In the genomic region with DNA sequence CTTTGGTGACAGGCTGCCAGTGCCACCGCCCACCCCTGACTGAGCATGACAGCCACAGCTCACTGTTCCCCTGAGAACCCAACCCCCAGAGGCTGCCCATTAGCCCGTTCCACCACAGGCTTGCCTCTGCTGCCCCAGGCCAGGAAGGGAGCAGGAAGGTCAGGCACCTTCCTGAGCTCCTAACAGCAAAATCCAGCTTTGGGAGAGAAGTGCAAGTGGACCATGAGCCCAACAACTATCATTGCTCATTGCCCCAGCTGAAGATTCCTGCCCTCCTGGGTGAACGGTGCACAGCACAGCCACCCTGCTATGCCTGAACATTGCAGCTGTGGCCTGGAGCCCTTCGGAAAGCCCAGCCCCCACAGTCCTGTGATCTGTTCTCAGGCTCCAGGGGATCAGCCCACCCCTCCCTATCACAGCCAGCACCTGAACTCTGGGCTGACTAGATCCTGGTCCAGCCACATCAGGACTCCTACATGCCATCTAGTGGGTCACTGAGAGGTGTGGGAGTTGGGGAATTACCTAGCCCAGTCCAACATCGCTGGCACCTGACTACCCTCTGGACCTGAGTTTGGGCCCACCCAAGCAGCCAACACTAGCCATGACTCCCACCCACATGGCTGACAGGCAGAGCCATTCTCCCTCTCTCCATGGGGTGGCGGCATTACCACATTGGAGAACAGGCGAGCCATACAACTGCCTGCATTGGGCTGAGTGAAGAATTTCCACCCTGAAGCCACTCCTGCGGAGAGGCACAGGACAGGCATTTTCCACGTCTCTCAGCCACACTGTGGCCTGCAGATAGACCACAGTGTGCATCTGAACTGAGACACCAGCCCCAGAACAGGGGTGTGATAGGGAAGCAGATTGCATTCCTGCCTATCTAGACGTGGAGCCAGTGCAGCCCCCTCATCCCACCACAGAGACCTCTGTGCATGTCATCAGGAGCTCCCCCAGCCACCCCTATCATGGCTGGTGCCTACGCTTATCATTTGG, we compare ENCODE assay signal across 1 cellular context.
TF ChIP-seq lines count a peak whose summit lies in the region.

No MANE protein-coding gene starts in this region.

TF ChIP-seq in HepG2, 621 proteins besides CTCF, POLR2A, EP300 and RAD21 (continued from another document and continues in another):
- no peak for TF ChIP-seq AKNA (CRISPR knock-in tag; IDR thresholded peaks at IDR 0.05; ENCODE audit: borderline replicate concordance)
- TF ChIP-seq, protein P1, sequence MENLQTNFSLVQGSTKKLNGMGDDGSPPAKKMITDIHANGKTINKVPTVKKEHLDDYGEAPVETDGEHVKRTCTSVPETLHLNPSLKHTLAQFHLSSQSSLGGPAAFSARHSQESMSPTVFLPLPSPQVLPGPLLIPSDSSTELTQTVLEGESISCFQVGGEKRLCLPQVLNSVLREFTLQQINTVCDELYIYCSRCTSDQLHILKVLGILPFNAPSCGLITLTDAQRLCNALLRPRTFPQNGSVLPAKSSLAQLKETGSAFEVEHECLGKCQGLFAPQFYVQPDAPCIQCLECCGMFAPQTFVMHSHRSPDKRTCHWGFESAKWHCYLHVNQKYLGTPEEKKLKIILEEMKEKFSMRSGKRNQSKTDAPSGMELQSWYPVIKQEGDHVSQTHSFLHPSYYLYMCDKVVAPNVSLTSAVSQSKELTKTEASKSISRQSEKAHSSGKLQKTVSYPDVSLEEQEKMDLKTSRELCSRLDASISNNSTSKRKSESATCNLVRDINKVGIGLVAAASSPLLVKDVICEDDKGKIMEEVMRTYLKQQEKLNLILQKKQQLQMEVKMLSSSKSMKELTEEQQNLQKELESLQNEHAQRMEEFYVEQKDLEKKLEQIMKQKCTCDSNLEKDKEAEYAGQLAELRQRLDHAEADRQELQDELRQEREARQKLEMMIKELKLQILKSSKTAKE (CRISPR knock-in tag; IDR thresholded peaks at IDR 0.05; ENCODE audit: borderline replicate concordance) = no peak
- TF ChIP-seq, protein P2, sequence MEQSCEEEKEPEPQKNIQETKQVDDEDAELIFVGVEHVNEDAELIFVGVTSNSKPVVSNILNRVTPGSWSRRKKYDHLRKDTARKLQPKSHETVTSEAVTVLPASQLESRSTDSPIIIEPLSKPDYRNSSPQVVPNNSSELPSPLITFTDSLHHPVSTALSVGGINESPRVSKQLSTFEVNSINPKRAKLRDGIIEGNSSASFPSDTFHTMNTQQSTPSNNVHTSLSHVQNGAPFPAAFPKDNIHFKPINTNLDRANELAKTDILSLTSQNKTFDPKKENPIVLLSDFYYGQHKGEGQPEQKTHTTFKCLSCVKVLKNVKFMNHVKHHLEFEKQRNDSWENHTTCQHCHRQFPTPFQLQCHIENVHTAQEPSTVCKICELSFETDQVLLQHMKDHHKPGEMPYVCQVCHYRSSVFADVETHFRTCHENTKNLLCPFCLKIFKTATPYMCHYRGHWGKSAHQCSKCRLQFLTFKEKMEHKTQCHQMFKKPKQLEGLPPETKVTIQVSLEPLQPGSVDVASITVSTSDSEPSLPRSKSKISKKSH (CRISPR knock-in tag; IDR thresholded peaks at IDR 0.05; ENCODE audit: borderline replicate concordance) = peak; percentile 18; the same call in 1 of the 2 replicates
- TF ChIP-seq, protein P3, sequence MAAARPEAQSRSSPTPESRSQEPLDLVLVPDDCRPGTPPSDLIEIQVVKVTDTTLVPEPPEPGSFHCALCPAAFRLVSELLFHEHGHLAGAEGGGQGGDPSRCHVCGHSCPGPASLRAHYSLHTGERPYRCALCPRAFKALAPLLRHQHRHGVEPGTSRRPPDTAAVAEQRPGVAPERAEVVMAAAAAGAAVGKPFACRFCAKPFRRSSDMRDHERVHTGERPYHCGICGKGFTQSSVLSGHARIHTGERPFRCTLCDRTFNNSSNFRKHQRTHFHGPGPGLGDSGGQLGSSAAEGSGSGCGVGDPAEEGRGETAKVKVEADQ (CRISPR knock-in tag; IDR thresholded peaks at IDR 0.05; ENCODE audit: borderline replicate concordance) = no peak
- TF ChIP-seq PRDM4 (CRISPR knock-in tag; IDR thresholded peaks at IDR 0.05; ENCODE audit: borderline replicate concordance) = no peak
- TF ChIP-seq ZNF883 (CRISPR knock-in tag; IDR thresholded peaks at IDR 0.05; ENCODE audit: not compliant biosample characterization) = peak; percentile 22
- no peak for TF ChIP-seq HCFC1 (IDR thresholded peaks at IDR 0.05; ENCODE audit: low read depth, low read length)
- TF ChIP-seq HHEX (CRISPR knock-in tag; IDR thresholded peaks at IDR 0.05) = no peak
- TF ChIP-seq MIER3 (CRISPR knock-in tag; IDR thresholded peaks at IDR 0.05; ENCODE audit: borderline replicate concordance) = 0 out of 2 replicates have a peak, but pooled peaks have one; percentile 31
- TF ChIP-seq TRIM22 (IDR thresholded peaks at IDR 0.05) = no peak
- no peak for TF ChIP-seq TARDBP (CRISPR knock-in tag; IDR thresholded peaks at IDR 0.05)
- TF ChIP-seq ZNF382 (CRISPR knock-in tag; IDR thresholded peaks at IDR 0.05; ENCODE audit: borderline replicate concordance) = no peak
- no peak for TF ChIP-seq MTA1 (CRISPR knock-in tag; IDR thresholded peaks at IDR 0.05; ENCODE audit: borderline replicate concordance)
- TF ChIP-seq, protein P4, sequence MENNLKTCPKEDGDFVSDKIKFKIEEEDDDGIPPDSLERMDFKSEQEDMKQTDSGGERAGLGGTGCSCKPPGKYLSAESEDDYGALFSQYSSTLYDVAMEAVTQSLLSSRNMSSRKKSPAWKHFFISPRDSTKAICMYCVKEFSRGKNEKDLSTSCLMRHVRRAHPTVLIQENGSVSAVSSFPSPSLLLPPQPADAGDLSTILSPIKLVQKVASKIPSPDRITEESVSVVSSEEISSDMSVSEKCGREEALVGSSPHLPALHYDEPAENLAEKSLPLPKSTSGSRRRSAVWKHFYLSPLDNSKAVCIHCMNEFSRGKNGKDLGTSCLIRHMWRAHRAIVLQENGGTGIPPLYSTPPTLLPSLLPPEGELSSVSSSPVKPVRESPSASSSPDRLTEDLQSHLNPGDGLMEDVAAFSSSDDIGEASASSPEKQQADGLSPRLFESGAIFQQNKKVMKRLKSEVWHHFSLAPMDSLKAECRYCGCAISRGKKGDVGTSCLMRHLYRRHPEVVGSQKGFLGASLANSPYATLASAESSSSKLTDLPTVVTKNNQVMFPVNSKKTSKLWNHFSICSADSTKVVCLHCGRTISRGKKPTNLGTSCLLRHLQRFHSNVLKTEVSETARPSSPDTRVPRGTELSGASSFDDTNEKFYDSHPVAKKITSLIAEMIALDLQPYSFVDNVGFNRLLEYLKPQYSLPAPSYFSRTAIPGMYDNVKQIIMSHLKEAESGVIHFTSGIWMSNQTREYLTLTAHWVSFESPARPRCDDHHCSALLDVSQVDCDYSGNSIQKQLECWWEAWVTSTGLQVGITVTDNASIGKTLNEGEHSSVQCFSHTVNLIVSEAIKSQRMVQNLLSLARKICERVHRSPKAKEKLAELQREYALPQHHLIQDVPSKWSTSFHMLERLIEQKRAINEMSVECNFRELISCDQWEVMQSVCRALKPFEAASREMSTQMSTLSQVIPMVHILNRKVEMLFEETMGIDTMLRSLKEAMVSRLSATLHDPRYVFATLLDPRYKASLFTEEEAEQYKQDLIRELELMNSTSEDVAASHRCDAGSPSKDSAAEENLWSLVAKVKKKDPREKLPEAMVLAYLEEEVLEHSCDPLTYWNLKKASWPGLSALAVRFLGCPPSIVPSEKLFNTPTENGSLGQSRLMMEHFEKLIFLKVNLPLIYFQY (CRISPR knock-in tag; IDR thresholded peaks at IDR 0.05; ENCODE audit: borderline replicate concordance) = no peak
- TF ChIP-seq MBD4 (IDR thresholded peaks at IDR 0.05; ENCODE audit: borderline replicate concordance, low read length) = no peak
- TF ChIP-seq FOXM1 (CRISPR knock-in tag; IDR thresholded peaks at IDR 0.05) = no peak
- TF ChIP-seq MYC (CRISPR knock-in tag; IDR thresholded peaks at IDR 0.05; ENCODE audit: borderline replicate concordance) = no peak
- TF ChIP-seq FOXK1 (CRISPR knock-in tag; IDR thresholded peaks at IDR 0.05; ENCODE audit: borderline replicate concordance, low read depth) = no peak
- TF ChIP-seq NFRKB (IDR thresholded peaks at IDR 0.05) = no peak
- no peak for TF ChIP-seq SYNCRIP (IDR thresholded peaks at IDR 0.05; ENCODE audit: insufficient read depth, low read depth, low read length)
- TF ChIP-seq MAZ (IDR thresholded peaks at IDR 0.05; ENCODE audit: borderline replicate concordance, low read depth, low read length) = no peak
- 0 out of 2 replicates have a peak, but pooled peaks have one; percentile 31 for TF ChIP-seq MAZ (CRISPR knock-in tag; IDR thresholded peaks at IDR 0.05; ENCODE audit: low read depth)
- no peak for TF ChIP-seq CENPX (CRISPR knock-in tag; IDR thresholded peaks at IDR 0.05)
- TF ChIP-seq ZKSCAN5 (CRISPR knock-in tag; IDR thresholded peaks at IDR 0.05) = no peak
- 0 out of 2 replicates have a peak, but pooled peaks have one; percentile 16 for TF ChIP-seq KLF9 (CRISPR knock-in tag; IDR thresholded peaks at IDR 0.05; ENCODE audit: low read depth)
- no peak for TF ChIP-seq KLF13 (CRISPR knock-in tag; IDR thresholded peaks at IDR 0.05)
- TF ChIP-seq ZNF703 (CRISPR knock-in tag; IDR thresholded peaks at IDR 0.05; ENCODE audit: borderline replicate concordance) = no peak
- no peak for TF ChIP-seq CHD2 (IDR thresholded peaks at IDR 0.05; ENCODE audit: low read depth, low read length)
- TF ChIP-seq ZFAT (CRISPR knock-in tag; conservative IDR thresholded peaks at IDR 0.05) = no peak
- TF ChIP-seq CBX5 (CRISPR knock-in tag; IDR thresholded peaks at IDR 0.05; ENCODE audit: borderline replicate concordance) = 0 out of 2 replicates have a peak, but pooled peaks have one; percentile 15
- TF ChIP-seq AGO1 (IDR thresholded peaks at IDR 0.05; ENCODE audit: low read depth, low read length, poor library complexity, severe bottlenecking) = no peak
- TF ChIP-seq, protein P5, sequence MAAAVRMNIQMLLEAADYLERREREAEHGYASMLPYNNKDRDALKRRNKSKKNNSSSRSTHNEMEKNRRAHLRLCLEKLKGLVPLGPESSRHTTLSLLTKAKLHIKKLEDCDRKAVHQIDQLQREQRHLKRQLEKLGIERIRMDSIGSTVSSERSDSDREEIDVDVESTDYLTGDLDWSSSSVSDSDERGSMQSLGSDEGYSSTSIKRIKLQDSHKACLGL (CRISPR knock-in tag; IDR thresholded peaks at IDR 0.05) = no peak
- TF ChIP-seq, protein P6, sequence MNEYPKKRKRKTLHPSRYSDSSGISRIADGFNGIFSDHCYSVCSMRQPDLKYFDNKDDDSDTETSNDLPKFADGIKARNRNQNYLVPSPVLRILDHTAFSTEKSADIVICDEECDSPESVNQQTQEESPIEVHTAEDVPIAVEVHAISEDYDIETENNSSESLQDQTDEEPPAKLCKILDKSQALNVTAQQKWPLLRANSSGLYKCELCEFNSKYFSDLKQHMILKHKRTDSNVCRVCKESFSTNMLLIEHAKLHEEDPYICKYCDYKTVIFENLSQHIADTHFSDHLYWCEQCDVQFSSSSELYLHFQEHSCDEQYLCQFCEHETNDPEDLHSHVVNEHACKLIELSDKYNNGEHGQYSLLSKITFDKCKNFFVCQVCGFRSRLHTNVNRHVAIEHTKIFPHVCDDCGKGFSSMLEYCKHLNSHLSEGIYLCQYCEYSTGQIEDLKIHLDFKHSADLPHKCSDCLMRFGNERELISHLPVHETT (CRISPR knock-in tag; conservative IDR thresholded peaks at IDR 0.05) = no peak
- TF ChIP-seq ZFX (CRISPR knock-in tag; IDR thresholded peaks at IDR 0.05; ENCODE audit: low read depth) = no peak
